In genomic region chr22:23608583-23608982, GRCh38 we compare ENCODE assay signal across 16 cellular contexts. TPM values are rescaled to one million over a fixed set of nuclear protein-coding genes. Genes with fewer than 3 reads are reported as not detected.
DNase-seq lines count a peak whose midpoint lies in the region; ATAC-seq, FAIRE-seq and TF ChIP-seq lines count a peak whose summit lies in the region.
"Had no signal": no experiment of that assay in that cellular context is flagged by ENCODE, and none has a peak within 500 bp of the region (broad histone marks: within the 10 kb centered on the region; RNA-seq: fewer than 3 reads in every experiment).

No MANE protein-coding gene starts in this region.

- no peak overlapping the region for H3K9ac ChIP-seq in Karpas-422 (ENCODE audit: low read length)

- H3K4me1 ChIP-seq in SJCRH30 (no peaks in the 10 kb centered on the region), mucosa of descending colon (ENCODE audit: low read depth) (no peaks in the 10 kb centered on the region), Karpas-422 (ENCODE audit: low read length) (no peaks in the 10 kb centered on the region)
- H3K4me1 ChIP-seq: tibial artery had no signal

- H3K9me3 Mint-ChIP-seq in activated naive CD8-positive, alpha-beta T cell treated with anti-CD3 and anti-CD28 coated beads, Interleukin-2, amount 10 ng/mL, durations not matched to agents 7 days and 5 days, result no peaks in the 10 kb centered on the region
- no peaks in the 10 kb centered on the region for H3K9me3 Mint-ChIP-seq in activated naive CD8-positive, alpha-beta T cell treated with anti-CD3 and anti-CD28 coated beads for 36 hours
- H3K9me3 Mint-ChIP-seq: activated CD4-positive, alpha-beta T cell treated with anti-CD3 and anti-CD28 coated beads, Interleukin-2, amount 10 ng/mL, durations not matched to agents 7 days and 5 days; activated T-helper 17 cell treated with anti-CD3 and anti-CD28 coated beads, Interleukin-2, amount 50 U/mL, for 72 hours had no signal

- DNase-seq in activated naive CD8-positive, alpha-beta T cell treated with anti-CD3 and anti-CD28 coated beads, Interleukin-2, amount 10 ng/mL, durations not matched to agents 7 days and 5 days, result peak; percentile 45
- no peak for DNase-seq in activated naive CD8-positive, alpha-beta T cell treated with anti-CD3 and anti-CD28 coated beads for 36 hours
- DNase-seq in SJCRH30, result peak; percentile 72 to 73
- DNase-seq in fibroblast of peridontal ligament (ENCODE audit: extremely low read depth), result peak; percentile 9
- peak; percentile 21 for DNase-seq in sciatic nerve (ENCODE audit: low spot score)
- DNase-seq in mucosa of descending colon, result no peak
- DNase-seq in RCC 7860 (ENCODE audit: low spot score), result no peak
- DNase-seq in Karpas-422, result no peak
- DNase-seq: activated CD4-positive, alpha-beta T cell treated with anti-CD3 and anti-CD28 coated beads, Interleukin-2, amount 10 ng/mL, durations not matched to agents 7 days and 5 days; hippocampal formation; NCI-H2171; SW 1271; tibial artery had no signal

- no peaks in the 10 kb centered on the region for H3K27me3 ChIP-seq in SJCRH30
- H3K27me3 ChIP-seq in Karpas-422 (ENCODE audit: low read length), result no peaks in the 10 kb centered on the region

- H3K27ac ChIP-seq in SJCRH30 (no peak overlapping the region), Karpas-422 (ENCODE audit: low read length) (no peak overlapping the region)
- H3K27ac ChIP-seq: tibial artery had no signal

- no peaks in the 10 kb centered on the region for H3K9me2 ChIP-seq in Karpas-422 (replicated peaks; ENCODE audit: insufficient read depth, low read length)

- no peaks in the 10 kb centered on the region for H3K36me3 Mint-ChIP-seq in activated naive CD8-positive, alpha-beta T cell treated with anti-CD3 and anti-CD28 coated beads, Interleukin-2, amount 10 ng/mL, durations not matched to agents 7 days and 5 days
- H3K36me3 Mint-ChIP-seq in activated naive CD8-positive, alpha-beta T cell treated with anti-CD3 and anti-CD28 coated beads for 36 hours, result no peaks in the 10 kb centered on the region

- H3K4me1 Mint-ChIP-seq in activated naive CD8-positive, alpha-beta T cell treated with anti-CD3 and anti-CD28 coated beads, Interleukin-2, amount 10 ng/mL, durations not matched to agents 7 days and 5 days, result peaks cover 25% of the 10 kb centered on the region
- H3K4me1 Mint-ChIP-seq in activated naive CD8-positive, alpha-beta T cell treated with anti-CD3 and anti-CD28 coated beads for 36 hours, result peaks cover 5% of the 10 kb centered on the region

- POLR2A ChIA-PET in activated naive CD8-positive, alpha-beta T cell treated with anti-CD3 and anti-CD28 coated beads, Interleukin-2, amount 10 ng/mL, durations not matched to agents 7 days and 5 days (lab: Charles Lee), result no interaction called here

- ATAC-seq in activated naive CD8-positive, alpha-beta T cell treated with anti-CD3 and anti-CD28 coated beads, Interleukin-2, amount 10 ng/mL, durations not matched to agents 7 days and 5 days (ENCODE audit: low read depth), result no peak
- ATAC-seq in sciatic nerve (no peak), mucosa of descending colon (no peak)
- ATAC-seq: activated T-helper 17 cell treated with anti-CD3 and anti-CD28 coated beads, Interleukin-2, amount 50 U/mL, for 72 hours had no signal

- no peak for FAIRE-seq in RCC 7860 (lab: Jason Lieb, UNC)
- FAIRE-seq: A204.1 had no signal

- H2AFZ ChIP-seq in Karpas-422 (ENCODE audit: low read length), result no peak overlapping the region

- intact Hi-C loops in sciatic nerve (cut with DNase I), result no loop called here
- intact Hi-C loops in mucosa of descending colon (cut with DNase I, micrococcal nuclease), result no loop called here

- H3K36me3 ChIP-seq in SJCRH30, result no peaks in the 10 kb centered on the region
- H3K36me3 ChIP-seq in mucosa of descending colon (ENCODE audit: low read depth), result no peaks in the 10 kb centered on the region
- no peaks in the 10 kb centered on the region for H3K36me3 ChIP-seq in Karpas-422 (ENCODE audit: insufficient read depth, low read length)

- H3K27me3 Mint-ChIP-seq in activated naive CD8-positive, alpha-beta T cell treated with anti-CD3 and anti-CD28 coated beads, Interleukin-2, amount 10 ng/mL, durations not matched to agents 7 days and 5 days, result peaks cover 8% of the 10 kb centered on the region
- H3K27me3 Mint-ChIP-seq in activated naive CD8-positive, alpha-beta T cell treated with anti-CD3 and anti-CD28 coated beads for 36 hours, result no peaks in the 10 kb centered on the region
- H3K27me3 Mint-ChIP-seq: activated CD4-positive, alpha-beta T cell treated with anti-CD3 and anti-CD28 coated beads, Interleukin-2, amount 10 ng/mL, durations not matched to agents 7 days and 5 days; activated T-helper 17 cell treated with anti-CD3 and anti-CD28 coated beads, Interleukin-2, amount 50 U/mL, for 72 hours had no signal

- no peak overlapping the region for H3K4me3 ChIP-seq in SJCRH30
- H3K4me3 ChIP-seq in mucosa of descending colon, result no peak overlapping the region
- no peak overlapping the region for H3K4me3 ChIP-seq in Karpas-422 (ENCODE audit: low read length)
- H3K4me3 ChIP-seq: tibial artery had no signal

- H3K4me2 ChIP-seq in Karpas-422 (ENCODE audit: low read depth, low read length, poor library complexity, severe bottlenecking), result no peak overlapping the region

- H4K20me1 ChIP-seq in Karpas-422 (ENCODE audit: insufficient read depth, low read depth, low read length), result no peaks in the 10 kb centered on the region

- H3K9me3 ChIP-seq in SJCRH30 (replicated peaks) (no peaks in the 10 kb centered on the region), mucosa of descending colon (no peaks in the 10 kb centered on the region), Karpas-422 (ENCODE audit: low read length) (no peaks in the 10 kb centered on the region)
- H3K9me3 ChIP-seq: tibial artery had no signal

- H3K4me3 Mint-ChIP-seq in activated naive CD8-positive, alpha-beta T cell treated with anti-CD3 and anti-CD28 coated beads, Interleukin-2, amount 10 ng/mL, durations not matched to agents 7 days and 5 days, result no peak overlapping the region
- H3K4me3 Mint-ChIP-seq in activated naive CD8-positive, alpha-beta T cell treated with anti-CD3 and anti-CD28 coated beads for 36 hours, result no peak overlapping the region
- H3K4me3 Mint-ChIP-seq: activated CD4-positive, alpha-beta T cell treated with anti-CD3 and anti-CD28 coated beads, Interleukin-2, amount 10 ng/mL, durations not matched to agents 7 days and 5 days; activated T-helper 17 cell treated with anti-CD3 and anti-CD28 coated beads, Interleukin-2, amount 50 U/mL, for 72 hours had no signal

- TF ChIP-seq CTCF in mucosa of descending colon (IDR thresholded peaks at IDR 0.05), result no peak

- H3K27ac Mint-ChIP-seq in activated naive CD8-positive, alpha-beta T cell treated with anti-CD3 and anti-CD28 coated beads, Interleukin-2, amount 10 ng/mL, durations not matched to agents 7 days and 5 days, result no peak overlapping the region
- H3K27ac Mint-ChIP-seq in activated naive CD8-positive, alpha-beta T cell treated with anti-CD3 and anti-CD28 coated beads for 36 hours, result no peak overlapping the region
- H3K27ac Mint-ChIP-seq: activated CD4-positive, alpha-beta T cell treated with anti-CD3 and anti-CD28 coated beads, Interleukin-2, amount 10 ng/mL, durations not matched to agents 7 days and 5 days; activated T-helper 17 cell treated with anti-CD3 and anti-CD28 coated beads, Interleukin-2, amount 50 U/mL, for 72 hours had no signal

- H3K79me2 ChIP-seq in Karpas-422 (ENCODE audit: low read length), result no peaks in the 10 kb centered on the region

RNA-seq across cellular contexts. Expression of gene DRICH1, which starts 23.5 kb away (rescaled TPM):
- total RNA-seq in activated naive CD8-positive, alpha-beta T cell treated with anti-CD3 and anti-CD28 coated beads, Interleukin-2, amount 10 ng/mL, durations not matched to agents 7 days and 5 days, result under 1 TPM; 0.69 to 0.79 TPM
- not detected for total RNA-seq in activated naive CD8-positive, alpha-beta T cell treated with anti-CD3 and anti-CD28 coated beads for 36 hours
- not detected in 2 replicates for total RNA-seq in SJCRH30 (2014; rRNA removed; shearing (Covaris generic))
- total RNA-seq in sciatic nerve (1.3 TPM), mucosa of descending colon (1 to 10 TPM in 1 of 3 donors, under 1 TPM in 2; 0.65 to 1.9 (median 0.85) TPM)
- total RNA-seq in Karpas-422 (2014; rRNA removed; shearing (Covaris generic); ENCODE audit: low replicate concordance), result 1.2 TPM in 1 of 2 replicates, not detected in the other

RNA-seq across cellular contexts. Expression of gene IGLL1, which starts 28.5 kb away (rescaled TPM):
- total RNA-seq in activated naive CD8-positive, alpha-beta T cell treated with anti-CD3 and anti-CD28 coated beads, Interleukin-2, amount 10 ng/mL, durations not matched to agents 7 days and 5 days, result not detected
- total RNA-seq in activated naive CD8-positive, alpha-beta T cell treated with anti-CD3 and anti-CD28 coated beads for 36 hours, result not detected
- total RNA-seq in SJCRH30 (2014; rRNA removed; shearing (Covaris generic)), result 0.36 TPM in 1 of 2 replicates, not detected in the other
- total RNA-seq in sciatic nerve (not detected), mucosa of descending colon (not detected)
- total RNA-seq in Karpas-422 (2014; rRNA removed; shearing (Covaris generic); ENCODE audit: low replicate concordance), result 100 and 171 TPM in 2 replicates
- total RNA-seq: activated CD4-positive, alpha-beta T cell treated with anti-CD3 and anti-CD28 coated beads, Interleukin-2, amount 10 ng/mL, durations not matched to agents 7 days and 5 days; activated T-helper 17 cell treated with anti-CD3 and anti-CD28 coated beads, Interleukin-2, amount 50 U/mL, for 72 hours; mesenteric fat pad had no signal

Comparison
In these comparisons a context has a peak if more than half of its experiments do, and no peak if none do; other contexts are left out.
1. DNase-seq: peak in activated naive CD8-positive, alpha-beta T cell treated with anti-CD3 and anti-CD28 coated beads, Interleukin-2, amount 10 ng/mL, durations not matched to agents 7 days and 5 days (single experiment), SJCRH30 (2 of 2), fibroblast of peridontal ligament (single experiment) and sciatic nerve (single experiment); none in activated naive CD8-positive, alpha-beta T cell treated with anti-CD3 and anti-CD28 coated beads for 36 hours (single experiment), mucosa of descending colon (0 of 3), RCC 7860 (single experiment) and Karpas-422 (single experiment).
2. RNA of gene IGLL1, which starts 28.5 kb away (total RNA-seq): 100 to 171 TPM in Karpas-422; 0.36 TPM in SJCRH30, not detected in activated naive CD8-positive, alpha-beta T cell treated with anti-CD3 and anti-CD28 coated beads, Interleukin-2, amount 10 ng/mL, durations not matched to agents 7 days and 5 days, not detected in sciatic nerve (single experiment), not detected in activated naive CD8-positive, alpha-beta T cell treated with anti-CD3 and anti-CD28 coated beads for 36 hours and not detected in mucosa of descending colon; every median in the first group is over 10 times any median in the second.